Comparison of ENCODE assay signal across 14 cellular contexts in genomic region chr12:15556411-15556810, GRCh38.
A peak's percentile ranks its signal among the peaks of the same experiment; 100 is the strongest.
DNase-seq lines count a peak whose midpoint lies in the region; TF ChIP-seq lines count a peak whose summit lies in the region.
"Had no signal": no experiment of that assay in that cellular context is flagged by ENCODE, and none has a peak within 500 bp of the region (broad histone marks: within the 10 kb centered on the region; RNA-seq: fewer than 3 reads in every experiment).

No MANE protein-coding gene starts in this region.

- H3K36me3 Mint-ChIP-seq in immature natural killer cell: no peaks in the 10 kb centered on the region

- peaks cover 0 to 8% (median 2%) of the 10 kb centered on the region in 3 donors for H3K27me3 Mint-ChIP-seq in immature natural killer cell (ENCODE audit: low read depth in 3 of 3)

- H3K27ac ChIP-seq in esophagus squamous epithelium: no peak overlapping the region
- H3K27ac ChIP-seq in brain microvascular endothelial cell: no peak overlapping the region
- H3K27ac ChIP-seq: Peyer's patch had no signal

- in situ Hi-C loops in brain microvascular endothelial cell (cut with HindIII; ENCODE audit: low pct_ligation_motif_present, low sequenced_read_pairs): no loop called here

- TF ChIP-seq CTCF in fibroblast of the aortic adventitia (IDR thresholded peaks at IDR 0.05; ENCODE audit: insufficient read depth, low read length) (no peak), esophagus squamous epithelium (IDR thresholded peaks at IDR 0.05) (no peak), brain microvascular endothelial cell (IDR thresholded peaks at IDR 0.05; ENCODE audit: low read depth, low read length, missing control alignments) (no peak)

- no peaks in the 10 kb centered on the region for H3K9me3 ChIP-seq in adipocyte (ENCODE audit: control insufficient read depth, low read length)
- H3K9me3 ChIP-seq in esophagus squamous epithelium: no peaks in the 10 kb centered on the region
- H3K9me3 ChIP-seq: Peyer's patch had no signal

- H3K4me1 Mint-ChIP-seq in immature natural killer cell: no peaks in the 10 kb centered on the region

- H3K36me3 ChIP-seq in adipocyte (ENCODE audit: control insufficient read depth, insufficient read depth, low read length, severe bottlenecking) (no peaks in the 10 kb centered on the region), esophagus squamous epithelium (no peaks in the 10 kb centered on the region), brain microvascular endothelial cell (replicated peaks) (no peaks in the 10 kb centered on the region)
- H3K36me3 ChIP-seq: Peyer's patch had no signal

- H3K4me1 ChIP-seq in adipocyte (ENCODE audit: control insufficient read depth, insufficient read depth, low read length) (peaks cover 32% of the 10 kb centered on the region), esophagus squamous epithelium (no peaks in the 10 kb centered on the region)
- H3K4me1 ChIP-seq: Peyer's patch had no signal

- H3K4me3 ChIP-seq in adipocyte (ENCODE audit: low read length) (no peak overlapping the region), fibroblast of the aortic adventitia (ENCODE audit: low read depth, low read length) (no peak overlapping the region), esophagus squamous epithelium (no peak overlapping the region), brain microvascular endothelial cell (ENCODE audit: low read depth, low read length) (no peak overlapping the region)
- H3K4me3 ChIP-seq: GM12878, Peyer's patch had no signal

- DNase-seq in HCEC 1CT (peak; percentile 35), adipocyte (ENCODE audit: low read depth) (peak; percentile 21), fibroblast of the aortic adventitia (ENCODE audit: low read depth) (peak; percentile 35), esophagus squamous epithelium (lab: John Stamatoyannopoulos, UW) (no peak), immature natural killer cell (no peak), brain microvascular endothelial cell (no peak)
- DNase-seq in activated CD4-positive, alpha-beta T cell treated with anti-CD3 and anti-CD28 coated beads for 48 hours: no peak
- DNase-seq: CD8-positive, alpha-beta T cell; KG1; NCI-H1092; NCI-H2081 treated with DMSO at 0.1 percent for 48 hours; NCI-H524; Peyer's patch had no signal

- H3K4me3 Mint-ChIP-seq in immature natural killer cell: no peak overlapping the region
- H3K4me3 Mint-ChIP-seq: CD8-positive, alpha-beta T cell had no signal

- intact Hi-C loops in esophagus squamous epithelium (cut with DNase I): no loop called here

- H3K27me3 ChIP-seq in adipocyte (replicated peaks; ENCODE audit: control insufficient read depth, insufficient read depth, low read length) (no peaks in the 10 kb centered on the region), esophagus squamous epithelium (no peaks in the 10 kb centered on the region), brain microvascular endothelial cell (replicated peaks) (no peaks in the 10 kb centered on the region)
- H3K27me3 ChIP-seq: Peyer's patch had no signal

- TF ChIP-seq POLR2A in esophagus squamous epithelium (IDR thresholded peaks at IDR 0.05): no peak

- peak overlapping the region; percentile 21 for H3K9ac ChIP-seq in adipocyte (ENCODE audit: low read length)

- no peak overlapping the region for H3K27ac Mint-ChIP-seq in immature natural killer cell
- H3K27ac Mint-ChIP-seq: CD8-positive, alpha-beta T cell had no signal

- no peaks in the 10 kb centered on the region for H3K9me3 Mint-ChIP-seq in immature natural killer cell
- H3K9me3 Mint-ChIP-seq: CD8-positive, alpha-beta T cell had no signal

- WGBS in esophagus squamous epithelium, 2 donors: 34 to 50% methylated on average over 2 of the region's 2 CpGs

Comparison
In these comparisons a context has a peak if more than half of its experiments do, and no peak if none do; other contexts are left out.
1. DNase-seq: peak in HCEC 1CT (single experiment), adipocyte (single experiment) and fibroblast of the aortic adventitia (single experiment); none in esophagus squamous epithelium (single experiment), immature natural killer cell (0 of 3), activated CD4-positive, alpha-beta T cell treated with anti-CD3 and anti-CD28 coated beads for 48 hours (single experiment) and brain microvascular endothelial cell (single experiment).